17 cellular contexts compared by ENCODE assay signal in the genomic region with DNA sequence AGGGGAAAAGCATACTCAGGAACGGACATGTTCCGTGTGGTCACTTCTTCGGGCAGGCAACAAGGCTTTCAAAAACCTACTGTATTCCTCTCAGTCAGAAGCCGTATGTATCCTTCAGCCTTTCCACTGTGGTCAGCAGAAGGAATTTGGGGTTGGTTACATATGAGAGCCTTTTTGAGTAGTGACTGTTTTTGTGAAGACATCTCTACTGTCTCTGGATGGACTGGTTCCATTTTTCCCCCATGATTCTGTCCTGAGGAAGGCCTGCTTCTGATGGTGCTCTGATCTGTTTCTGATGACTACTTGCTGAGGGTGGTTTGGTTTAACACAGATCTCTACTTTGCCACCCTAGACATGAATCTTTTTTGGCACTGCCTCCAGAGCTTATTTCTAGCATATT.
DNase-seq lines count a peak whose midpoint lies in the region; FAIRE-seq and TF ChIP-seq lines count a peak whose summit lies in the region.
"Had no signal": no experiment of that assay in that cellular context is flagged by ENCODE, and none has a peak within 500 bp of the region (broad histone marks: within the 10 kb centered on the region; RNA-seq: fewer than 3 reads in every experiment).

No MANE protein-coding gene starts in this region.

- H3K36me3 Mint-ChIP-seq in astrocyte (ENCODE audit: low read depth, unreplicated experiment), result peaks cover 45% of the 10 kb centered on the region

- no peak overlapping the region for H3K23ac ChIP-seq in mesenchymal stem cell (ENCODE audit: low read length in 2 of 2)

- no peak overlapping the region for H2BK12ac ChIP-seq in mesenchymal stem cell (ENCODE audit: low read length in 2 of 2)

- H3K79me1 ChIP-seq in mesenchymal stem cell (replicated peaks; ENCODE audit: low read length, poor library complexity, severe bottlenecking), result peaks cover 20% of the 10 kb centered on the region

- H3K4me1 Mint-ChIP-seq in astrocyte (ENCODE audit: low read depth, unreplicated experiment), result peaks cover 20% of the 10 kb centered on the region
- H3K4me1 Mint-ChIP-seq: B cell, H9 had no signal

- FAIRE-seq in astrocyte (lab: Jason Lieb, UNC), result no peak
- FAIRE-seq: GM19239, K562 had no signal

- H3K9me3 Mint-ChIP-seq in astrocyte (ENCODE audit: unreplicated experiment), result no peaks in the 10 kb centered on the region
- H3K9me3 Mint-ChIP-seq: H9 had no signal

- DNase-seq in ELR (ENCODE audit: low read depth), result peak; percentile 26
- DNase-seq in astrocyte (ENCODE audit: low read depth), result peak; percentile 31
- no peak for DNase-seq in mesenchymal stem cell
- no peak for DNase-seq in NCI-H146 (lab: John Stamatoyannopoulos, UW)
- DNase-seq in NCI-H2029 (lab: John Stamatoyannopoulos, UW), result no peak
- no peak for DNase-seq in Kasumi-1 (lab: John Stamatoyannopoulos, UW)
- no peak for DNase-seq in 8988T
- DNase-seq: H9, NCI-H1092 treated with DMSO at 0.1 percent for 48 hours, NCI-H2081, NCI-H2171 treated with DMSO at 0.1 percent for 48 hours, NCI-H524 treated with DMSO at 0.1 percent for 48 hours, NCI-H82 had no signal

- no peaks in the 10 kb centered on the region for H3K27me3 Mint-ChIP-seq in astrocyte (ENCODE audit: low read depth, unreplicated experiment)
- H3K27me3 Mint-ChIP-seq: B cell had no signal

- 98% methylated on average over 4 of the region's 4 CpGs for WGBS in mesenchymal stem cell

- no peak overlapping the region for H4K91ac ChIP-seq in mesenchymal stem cell (ENCODE audit: low read length)

- no peak overlapping the region for H2BK5ac ChIP-seq in mesenchymal stem cell (ENCODE audit: low read depth, low read length, poor library complexity, severe bottlenecking)

- H2AFZ ChIP-seq in astrocyte (ENCODE audit: low read depth, low read length) (no peak overlapping the region), mesenchymal stem cell (ENCODE audit: low read depth, low read length) (no peak overlapping the region)

- H3K79me2 ChIP-seq in astrocyte (ENCODE audit: insufficient read depth, low read length), result no peaks in the 10 kb centered on the region

- H3K4me1 ChIP-seq in astrocyte (ENCODE audit: insufficient read depth, low read length) (peaks cover 25% of the 10 kb centered on the region), mesenchymal stem cell (ENCODE audit: control insufficient read depth, insufficient read depth, low read depth, low read length) (peaks cover 11% of the 10 kb centered on the region)

- H3K18ac ChIP-seq in mesenchymal stem cell (ENCODE audit: low read depth in 1 of 2, low read length in 2 of 2), result no peak overlapping the region

- H3K27me3 ChIP-seq in astrocyte (ENCODE audit: insufficient read depth, low read length) (no peaks in the 10 kb centered on the region), mesenchymal stem cell (ENCODE audit: control insufficient read depth in 1 of 2, insufficient read depth in 1 of 2, low read length in 2 of 2) (no peaks in the 10 kb centered on the region)

- H3K4ac ChIP-seq in mesenchymal stem cell (ENCODE audit: low read depth in 1 of 2, low read length in 2 of 2), result no peak overlapping the region

- H3K14ac ChIP-seq in mesenchymal stem cell (ENCODE audit: low read length in 2 of 2), result no peak overlapping the region

- H2AK5ac ChIP-seq in mesenchymal stem cell (ENCODE audit: low read length, severe bottlenecking), result no peak overlapping the region

- H3K4me2 ChIP-seq in astrocyte (ENCODE audit: low read length) (peak overlapping the region; percentile 7), mesenchymal stem cell (ENCODE audit: low read length, poor library complexity, severe bottlenecking) (no peak overlapping the region)

- no peak overlapping the region for H2BK15ac ChIP-seq in mesenchymal stem cell (ENCODE audit: low read depth, poor library complexity, severe bottlenecking)

- H3K4me3 ChIP-seq in astrocyte (ENCODE audit: insufficient read depth, low read depth, low read length), result no peak overlapping the region
- H3K4me3 ChIP-seq in mesenchymal stem cell (ENCODE audit: insufficient read depth in 1 of 2, low read depth in 1 of 2, low read length in 2 of 2), result no peak overlapping the region
- H3K4me3 ChIP-seq: K562 had no signal

- H2BK120ac ChIP-seq in mesenchymal stem cell (ENCODE audit: low read depth, low read length), result no peak overlapping the region

- no peak overlapping the region for H3K4me3 Mint-ChIP-seq in astrocyte (ENCODE audit: unreplicated experiment)
- H3K4me3 Mint-ChIP-seq: B cell, CD14-positive monocyte, H9 had no signal

- H4K20me1 ChIP-seq in astrocyte (ENCODE audit: insufficient read depth, low read length), result no peaks in the 10 kb centered on the region

- no peak for TF ChIP-seq CTCF in astrocyte (IDR thresholded peaks at IDR 0.05; ENCODE audit: insufficient read depth, low read depth, low read length)

- H3K36me3 ChIP-seq in astrocyte (ENCODE audit: insufficient read depth, low read length) (peaks cover 20% of the 10 kb centered on the region), mesenchymal stem cell (ENCODE audit: control insufficient read depth in 1 of 2, insufficient read depth in 2 of 2, low read depth in 1 of 2, low read length in 2 of 2) (peaks cover 69 to 81% of the 10 kb centered on the region in 2 experiments)

- H3K9ac ChIP-seq in astrocyte (ENCODE audit: low read length) (no peak overlapping the region), mesenchymal stem cell (ENCODE audit: low read length) (peak overlapping the region; percentile 23)

- H3K27ac Mint-ChIP-seq in astrocyte (ENCODE audit: unreplicated experiment), result peak overlapping the region; percentile 91
- H3K27ac Mint-ChIP-seq: B cell had no signal

- H3K9me3 ChIP-seq in astrocyte (ENCODE audit: insufficient read depth, low read depth, low read length), result no peaks in the 10 kb centered on the region
- no peaks in the 10 kb centered on the region for H3K9me3 ChIP-seq in mesenchymal stem cell (ENCODE audit: control insufficient read depth, low read length)

- peak overlapping the region; percentile 34 for H3K27ac ChIP-seq in astrocyte (ENCODE audit: low read depth, low read length)
- H3K27ac ChIP-seq in mesenchymal stem cell (ENCODE audit: low read length, poor library complexity, severe bottlenecking), result no peak overlapping the region

- no peak overlapping the region for H4K8ac ChIP-seq in mesenchymal stem cell (ENCODE audit: low read length)

Comparison
In these comparisons a context has a peak if more than half of its experiments do, and no peak if none do; other contexts are left out.
1. DNase-seq: peak in ELR (single experiment) and astrocyte (single experiment); none in mesenchymal stem cell (single experiment), NCI-H146 (single experiment), NCI-H2029 (single experiment), Kasumi-1 (0 of 2) and 8988T (single experiment).